Comparison of ENCODE assay signal across 13 cellular contexts in the genomic region with DNA sequence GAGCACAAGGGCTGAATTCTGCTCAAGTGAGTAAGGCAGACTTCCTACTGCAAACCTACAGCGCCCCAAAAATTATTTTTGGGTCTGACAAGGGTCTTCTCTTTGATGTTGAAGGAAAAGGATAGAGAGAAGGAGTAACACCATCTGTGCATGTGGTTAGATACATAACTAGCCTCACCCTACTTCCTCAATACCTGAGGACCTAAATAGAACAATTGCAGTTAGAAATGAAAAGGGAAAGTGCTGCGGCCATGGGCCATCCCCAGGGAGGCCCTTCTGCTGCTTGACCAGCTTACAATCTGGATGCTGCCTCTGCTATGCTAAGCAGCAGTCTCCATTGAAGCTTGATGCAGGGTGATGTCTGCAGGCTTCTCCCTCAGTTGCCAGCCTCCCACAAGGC.
DNase-seq lines count a peak whose midpoint lies in the region; ATAC-seq, FAIRE-seq and TF ChIP-seq lines count a peak whose summit lies in the region.
"Had no signal": no experiment of that assay in that cellular context is flagged by ENCODE, and none has a peak within 500 bp of the region (broad histone marks: within the 10 kb centered on the region; RNA-seq: fewer than 3 reads in every experiment).

No MANE protein-coding gene starts in this region.

- no peaks in the 10 kb centered on the region for H3K9me3 ChIP-seq in right atrium auricular region
- no peaks in the 10 kb centered on the region for H3K9me3 ChIP-seq in prostate gland

- intact Hi-C loops in prostate gland (cut with DNase I): no loop called here

- no peaks in the 10 kb centered on the region for H3K9me3 Mint-ChIP-seq in activated T-helper 17 cell treated with anti-CD3 and anti-CD28 coated beads, Interleukin-2, amount 50 U/mL, for 72 hours
- H3K9me3 Mint-ChIP-seq: brain, neural progenitor cell had no signal

- H3K36me3 Mint-ChIP-seq in activated T-helper 17 cell treated with anti-CD3 and anti-CD28 coated beads, Interleukin-2, amount 50 U/mL, for 72 hours (ENCODE audit: low read depth): peaks cover 98% of the 10 kb centered on the region
- H3K36me3 Mint-ChIP-seq: neural progenitor cell had no signal

- H3K27ac Mint-ChIP-seq in activated T-helper 17 cell treated with anti-CD3 and anti-CD28 coated beads, Interleukin-2, amount 50 U/mL, for 72 hours: peak overlapping the region; percentile 23
- H3K27ac Mint-ChIP-seq: brain, neural progenitor cell had no signal

- peaks cover 54% of the 10 kb centered on the region for H3K4me1 Mint-ChIP-seq in activated T-helper 17 cell treated with anti-CD3 and anti-CD28 coated beads, Interleukin-2, amount 50 U/mL, for 72 hours

- H3K4me1 ChIP-seq in right atrium auricular region: peaks cover 0 to 10% of the 10 kb centered on the region in 2 donors
- no peaks in the 10 kb centered on the region for H3K4me1 ChIP-seq in prostate gland (replicated peaks)

- DNase-seq in GM12891 (ENCODE audit: insufficient read length, low spot score): no peak
- DNase-seq in right atrium auricular region (ENCODE audit: low spot score): no peak
- no peak for DNase-seq in prostate gland (ENCODE audit: low spot score)
- no peak for DNase-seq in activated CD8-positive, alpha-beta memory T cell treated with anti-CD3 and anti-CD28 coated beads for 24 hours
- DNase-seq in coronary artery (ENCODE audit: low spot score): no peak
- DNase-seq: DMS 273 treated with DMSO at 0.1 percent for 48 hours, foreskin melanocyte, NCI-H345 had no signal

- peak; percentile 92 for FAIRE-seq in GM12891 (lab: Jason Lieb, UNC)

- ATAC-seq in GM19397 (IDR thresholded peaks at IDR 0.05; ENCODE audit: unreplicated experiment): peak; percentile 78
- peak; percentile 85 for ATAC-seq in HG03108 (IDR thresholded peaks at IDR 0.05; ENCODE audit: unreplicated experiment)
- ATAC-seq in activated T-helper 17 cell treated with anti-CD3 and anti-CD28 coated beads, Interleukin-2, amount 50 U/mL, for 72 hours (replicated peaks): no peak

- H3K4me3 ChIP-seq in right atrium auricular region (no peak overlapping the region), prostate gland (no peak overlapping the region), coronary artery (no peak overlapping the region)
- H3K4me3 ChIP-seq: neural progenitor cell had no signal

- H3K4me3 Mint-ChIP-seq in activated T-helper 17 cell treated with anti-CD3 and anti-CD28 coated beads, Interleukin-2, amount 50 U/mL, for 72 hours: peak overlapping the region; percentile 26
- H3K4me3 Mint-ChIP-seq: brain, neural progenitor cell had no signal

- no peaks in the 10 kb centered on the region for H3K36me3 ChIP-seq in right atrium auricular region
- no peaks in the 10 kb centered on the region for H3K36me3 ChIP-seq in prostate gland
- H3K36me3 ChIP-seq: neural progenitor cell had no signal

- no peak for TF ChIP-seq POLR2A in GM12891 (IDR thresholded peaks at IDR 0.05; ENCODE audit: low read depth, low read length)
- no peak for TF ChIP-seq POLR2A in prostate gland (IDR thresholded peaks at IDR 0.05)

- H3K27ac ChIP-seq in right atrium auricular region (no peak overlapping the region), prostate gland (no peak overlapping the region), coronary artery (no peak overlapping the region)
- H3K27ac ChIP-seq: neural progenitor cell had no signal

- no peaks in the 10 kb centered on the region for H3K27me3 Mint-ChIP-seq in activated T-helper 17 cell treated with anti-CD3 and anti-CD28 coated beads, Interleukin-2, amount 50 U/mL, for 72 hours
- H3K27me3 Mint-ChIP-seq: brain had no signal

- TF ChIP-seq CTCF in right atrium auricular region (IDR thresholded peaks at IDR 0.05) (no peak), prostate gland (IDR thresholded peaks at IDR 0.05) (no peak), coronary artery (IDR thresholded peaks at IDR 0.05) (no peak)

- 86% methylated on average over 2 of the region's 2 CpGs for WGBS in prostate gland

- H3K27me3 ChIP-seq in right atrium auricular region: no peaks in the 10 kb centered on the region
- no peaks in the 10 kb centered on the region for H3K27me3 ChIP-seq in prostate gland (replicated peaks; ENCODE audit: insufficient read depth)
- H3K27me3 ChIP-seq: neural progenitor cell had no signal

TF ChIP-seq in GM12891, 5 proteins besides CTCF, POLR2A, EP300 and RAD21:
- TF ChIP-seq SPI1 (IDR thresholded peaks at IDR 0.05; ENCODE audit: low read depth, low read length) (peak; percentile 69), POU2F2 (IDR thresholded peaks at IDR 0.05; ENCODE audit: low read depth, low read length) (0 out of 2 replicates have a peak, but pooled peaks have one; percentile 20), TAF1 (IDR thresholded peaks at IDR 0.05; ENCODE audit: low read depth, low read length) (no peak)
